ENCODE assay signal across 8 cellular contexts in genomic region chr17:38883592-38884526, GRCh38. TPM values are rescaled to one million over a fixed set of nuclear protein-coding genes. Genes with fewer than 3 reads are reported as not detected.
DNase-seq lines count a peak whose midpoint lies in the region; ATAC-seq and TF ChIP-seq lines count a peak whose summit lies in the region.

No MANE protein-coding gene starts in this region.

- TF ChIP-seq EP300 in upper lobe of left lung (IDR thresholded peaks at IDR 0.05), result no peak

- H3K9me3 ChIP-seq in left lung, result no peaks in the 10 kb centered on the region
- H3K9me3 ChIP-seq in upper lobe of left lung, result no peaks in the 10 kb centered on the region
- no peaks in the 10 kb centered on the region for H3K9me3 ChIP-seq in MM.1S (replicated peaks; ENCODE audit: insufficient read depth, low read length)

- no peak overlapping the region for H3K9ac ChIP-seq in MM.1S (ENCODE audit: low read length)

- no peak overlapping the region for H3K4me2 ChIP-seq in MM.1S (ENCODE audit: low read depth, low read length)

- intact Hi-C loops in left lung (cut with DNase I), result no loop called here

- no peak overlapping the region for H2AFZ ChIP-seq in MM.1S (ENCODE audit: low read length)

- TF ChIP-seq CTCF in brain microvascular endothelial cell (IDR thresholded peaks at IDR 0.05; ENCODE audit: low read depth, low read length, missing control alignments) (peak; percentile 24), left lung (IDR thresholded peaks at IDR 0.05) (peak in 1 of 2 donors; percentile 25), upper lobe of left lung (IDR thresholded peaks at IDR 0.05) (peak in 1 of 6 experiments; percentile 11), MM.1S (IDR thresholded peaks at IDR 0.05; ENCODE audit: low read length) (no peak)

- TF ChIP-seq POLR2A in upper lobe of left lung (IDR thresholded peaks at IDR 0.05), result no peak

- WGBS in upper lobe of left lung, 2 donors, result 41 to 44% methylated on average over 19 of the region's 19 CpGs

- H3K9me3 Mint-ChIP-seq in activated T-cell treated with anti-CD3 and anti-CD28 coated beads, Interleukin-2, amount 50 U/mL, for 4 hours, result no peaks in the 10 kb centered on the region

- ATAC-seq in activated T-cell treated with anti-CD3 and anti-CD28 coated beads, Interleukin-2, amount 50 U/mL, for 4 hours, result no peak
- ATAC-seq in left lung (peak; percentile 6), upper lobe of left lung (ENCODE audit: low FRiP score in 2 of 2) (no peak), GM19463 (IDR thresholded peaks at IDR 0.05; ENCODE audit: unreplicated experiment) (no peak)

- H3K36me3 ChIP-seq in brain microvascular endothelial cell (replicated peaks) (peaks cover 59% of the 10 kb centered on the region), left lung (peaks cover 0 to 73% of the 10 kb centered on the region in 2 donors), upper lobe of left lung (peaks cover 5 to 67% (median 22%) of the 10 kb centered on the region in 4 donors), MM.1S (replicated peaks; ENCODE audit: insufficient read depth, low read length) (no peaks in the 10 kb centered on the region)

- H3F3A ChIP-seq in MM.1S (ENCODE audit: insufficient read depth, low read length), result no peaks in the 10 kb centered on the region

- in situ Hi-C loops in brain microvascular endothelial cell (cut with HindIII; ENCODE audit: low pct_ligation_motif_present, low sequenced_read_pairs), result no loop called here

- H3K4me1 ChIP-seq in left lung (peaks cover 57 to 90% of the 10 kb centered on the region in 2 donors), upper lobe of left lung (peaks cover 83 to 92% (median 84%) of the 10 kb centered on the region in 4 donors), MM.1S (ENCODE audit: low read length) (peaks cover 8% of the 10 kb centered on the region)

- no peak for DNase-seq in activated T-cell treated with anti-CD3 and anti-CD28 coated beads, Interleukin-2, amount 50 U/mL, for 4 hours
- no peak for DNase-seq in activated T-cell treated with anti-CD3 and anti-CD28 coated beads, Interleukin-2, amount 50 U/mL, for 1 hour
- DNase-seq in brain microvascular endothelial cell (no peak), left lung (peak in 1 of 2 donors; percentile 47), upper lobe of left lung (no peak), MM.1S (no peak), OCI-M1 (lab: John Stamatoyannopoulos, UW) (no peak)

- no peaks in the 10 kb centered on the region for H3K27me3 Mint-ChIP-seq in activated T-cell treated with anti-CD3 and anti-CD28 coated beads, Interleukin-2, amount 50 U/mL, for 4 hours (ENCODE audit: low read depth)

- H3K9me2 ChIP-seq in MM.1S (replicated peaks; ENCODE audit: insufficient read depth, low read length), result no peaks in the 10 kb centered on the region

- H3K4me3 ChIP-seq in brain microvascular endothelial cell (ENCODE audit: low read depth, low read length) (no peak overlapping the region), left lung (no peak overlapping the region), upper lobe of left lung (no peak overlapping the region), MM.1S (ENCODE audit: low read length) (no peak overlapping the region)

- H3K79me2 ChIP-seq in MM.1S (ENCODE audit: low read length), result peaks cover 97% of the 10 kb centered on the region

- peaks cover 88% of the 10 kb centered on the region for H3K4me1 Mint-ChIP-seq in activated T-cell treated with anti-CD3 and anti-CD28 coated beads, Interleukin-2, amount 50 U/mL, for 4 hours (ENCODE audit: low read depth)

- H3K4me3 Mint-ChIP-seq in activated T-cell treated with anti-CD3 and anti-CD28 coated beads, Interleukin-2, amount 50 U/mL, for 4 hours, result peak overlapping the region; percentile 63

- peaks cover 10% of the 10 kb centered on the region for H3K36me3 Mint-ChIP-seq in activated T-cell treated with anti-CD3 and anti-CD28 coated beads, Interleukin-2, amount 50 U/mL, for 4 hours (ENCODE audit: insufficient read depth)

- H3K27ac ChIP-seq in brain microvascular endothelial cell (no peak overlapping the region), left lung (peak overlapping the region; percentile 53 to 73), upper lobe of left lung (peak overlapping the region; percentile 59 to 79 (median 72)), MM.1S (ENCODE audit: low read length) (no peak overlapping the region)

- 0 out of 2 replicates have a peak, but pooled peaks cover 3% of the 10 kb centered on the region for H4K20me1 ChIP-seq in MM.1S (ENCODE audit: insufficient read depth, low read length)

- H3K27me3 ChIP-seq in brain microvascular endothelial cell (replicated peaks) (no peaks in the 10 kb centered on the region), left lung (no peaks in the 10 kb centered on the region), upper lobe of left lung (no peaks in the 10 kb centered on the region), MM.1S (replicated peaks; ENCODE audit: insufficient read depth, low read length) (no peaks in the 10 kb centered on the region)

RNA-seq across cellular contexts. Expression of gene LASP1, which starts 14.0 kb away (rescaled TPM):
- 100 to 1,000 TPM in 1 of 3 donors, 10 to 100 TPM in 2; 74.7 to 109 (median 88.2) TPM for total RNA-seq in activated T-cell treated with anti-CD3 and anti-CD28 coated beads, Interleukin-2, amount 50 U/mL, for 4 hours
- total RNA-seq in left lung, result 100 to 1,000 TPM; 163 to 172 TPM
- total RNA-seq in upper lobe of left lung, result 100 to 1,000 TPM in 5 of 6 donors, 10 to 100 TPM in 1; 97.9 to 168 (median 149) TPM

RNA-seq across cellular contexts. Expression of gene RPL23, which starts 30.3 kb away (rescaled TPM):
- 1,000 to 10,000 TPM; 2,350 to 2,556 (median 2,362) TPM for total RNA-seq in activated T-cell treated with anti-CD3 and anti-CD28 coated beads, Interleukin-2, amount 50 U/mL, for 4 hours
- total RNA-seq in left lung (1,000 to 10,000 TPM; 1,144 to 1,160 TPM), upper lobe of left lung (1,000 to 10,000 TPM in 4 of 6 donors, 100 to 1,000 TPM in 2; 542 to 1,288 (median 1,062) TPM)

RNA-seq across cellular contexts. Expression of gene CWC25, which starts 58.7 kb away (rescaled TPM):
- total RNA-seq in activated T-cell treated with anti-CD3 and anti-CD28 coated beads, Interleukin-2, amount 50 U/mL, for 4 hours, result 10 to 100 TPM; 32.7 to 36.5 (median 32.9) TPM
- total RNA-seq in left lung (10 to 100 TPM; 15.0 to 22.3 TPM), upper lobe of left lung (100 to 1,000 TPM in 1 of 6 donors, 10 to 100 TPM in 5; 21.3 to 118 (median 29.5) TPM)

Comparison
In these comparisons a context has a peak if more than half of its experiments do, and no peak if none do; other contexts are left out.
1. H3K27ac ChIP-seq: peak in left lung (2 of 2) and upper lobe of left lung (4 of 4); none in brain microvascular endothelial cell (single experiment) and MM.1S (single experiment).